Comparison of ENCODE assay signal across 18 cellular contexts in genomic region chr9:24698864-24699518, GRCh38.
A peak's percentile ranks its signal among the peaks of the same experiment; 100 is the strongest.
DNase-seq lines count a peak whose midpoint lies in the region; ATAC-seq and TF ChIP-seq lines count a peak whose summit lies in the region.
"Had no signal": no experiment of that assay in that cellular context is flagged by ENCODE, and none has a peak within 500 bp of the region (broad histone marks: within the 10 kb centered on the region; RNA-seq: fewer than 3 reads in every experiment).

No MANE protein-coding gene starts in this region.

- peaks cover 0 to 5% (median 0%) of the 10 kb centered on the region in 5 donors for H3K36me3 Mint-ChIP-seq in naive thymus-derived CD4-positive, alpha-beta T cell
- H3K36me3 Mint-ChIP-seq: activated naive CD4-positive, alpha-beta T cell treated with anti-CD3 and anti-CD28 coated beads, Interleukin-2, amount 10 ng/mL, durations not matched to agents 7 days and 5 days had no signal

- H3K4me1 ChIP-seq in OCI-LY1 (ENCODE audit: insufficient read depth, low read length, severe bottlenecking) (peaks cover 8% of the 10 kb centered on the region), endocrine pancreas (ENCODE audit: control insufficient read depth, insufficient read depth, low read length) (no peaks in the 10 kb centered on the region)
- no peaks in the 10 kb centered on the region for H3K4me1 ChIP-seq in naive thymus-derived CD4-positive, alpha-beta T cell (ENCODE audit: control insufficient read depth in 2 of 2, insufficient read depth in 2 of 2, low read length in 2 of 2)
- H3K4me1 ChIP-seq: gastrocnemius medialis, right lobe of liver had no signal

- peaks cover 0 to 3% (median 0%) of the 10 kb centered on the region in 7 donors for H3K4me1 Mint-ChIP-seq in naive thymus-derived CD4-positive, alpha-beta T cell
- H3K4me1 Mint-ChIP-seq: activated naive CD4-positive, alpha-beta T cell treated with anti-CD3 and anti-CD28 coated beads, Interleukin-2, amount 10 ng/mL, durations not matched to agents 7 days and 5 days had no signal

- H3K27ac Mint-ChIP-seq in naive thymus-derived CD4-positive, alpha-beta T cell: no peak overlapping the region
- H3K27ac Mint-ChIP-seq: activated naive CD4-positive, alpha-beta T cell treated with anti-CD3 and anti-CD28 coated beads, Interleukin-2, amount 10 ng/mL, durations not matched to agents 7 days and 5 days had no signal

- H4K20me1 ChIP-seq in OCI-LY1 (ENCODE audit: insufficient read depth, low read length): no peaks in the 10 kb centered on the region

- no peaks in the 10 kb centered on the region for H3K27me3 Mint-ChIP-seq in naive thymus-derived CD4-positive, alpha-beta T cell
- H3K27me3 Mint-ChIP-seq: activated naive CD4-positive, alpha-beta T cell treated with anti-CD3 and anti-CD28 coated beads, Interleukin-2, amount 10 ng/mL, durations not matched to agents 7 days and 5 days had no signal

- DNase-seq in cerebellar cortex (ENCODE audit: low spot score): no peak
- no peak for DNase-seq in naive thymus-derived CD4-positive, alpha-beta T cell
- DNase-seq in substantia nigra (lab: John Stamatoyannopoulos, UW): no peak
- DNase-seq: activated naive CD4-positive, alpha-beta T cell treated with anti-CD3 and anti-CD28 coated beads, Interleukin-2, amount 10 ng/mL, durations not matched to agents 7 days and 5 days; gastrocnemius medialis; H7; Karpas-422; NCI-H2029 treated with DMSO at 0.1 percent for 48 hours; NCI-H82; right lobe of liver; SK-N-SH; stimulated activated CD4-positive, alpha-beta T cell treated with anti-CD3 and anti-CD28 coated beads, Interleukin-4, amount 100 ng/mL, for 24 hours had no signal

- peak overlapping the region; percentile 69 for H3K4me2 ChIP-seq in OCI-LY1 (ENCODE audit: low read length)
- H3K4me2 ChIP-seq: SK-N-SH had no signal

- ATAC-seq in HG02610 (IDR thresholded peaks at IDR 0.05; ENCODE audit: unreplicated experiment) (peak; percentile 51), GM21576 (IDR thresholded peaks at IDR 0.05; ENCODE audit: unreplicated experiment) (no peak)
- ATAC-seq in naive thymus-derived CD4-positive, alpha-beta T cell: no peak
- ATAC-seq: gastrocnemius medialis, right lobe of liver had no signal

- H3K9ac ChIP-seq in OCI-LY1 (ENCODE audit: low read length) (no peak overlapping the region), endocrine pancreas (ENCODE audit: control insufficient read depth, insufficient read depth, low read length) (no peak overlapping the region)
- H3K9ac ChIP-seq: SK-N-SH had no signal

- H3K27ac ChIP-seq in 22Rv1 (no peak overlapping the region), OCI-LY1 (ENCODE audit: low read depth, low read length, poor library complexity, severe bottlenecking) (no peak overlapping the region), substantia nigra (ENCODE audit: low read depth, low read length, poor library complexity, severe bottlenecking) (no peak overlapping the region)
- H3K27ac ChIP-seq in naive thymus-derived CD4-positive, alpha-beta T cell (ENCODE audit: low read depth, low read length): no peak overlapping the region
- H3K27ac ChIP-seq: gastrocnemius medialis, neutrophil, right lobe of liver had no signal

- no peaks in the 10 kb centered on the region for H3K9me2 ChIP-seq in OCI-LY1 (ENCODE audit: low read depth, low read length)
- H3K9me2 ChIP-seq: SK-N-SH had no signal

- peak; percentile 24 for TF ChIP-seq CTCF in 22Rv1 (IDR thresholded peaks at IDR 0.05)
- TF ChIP-seq CTCF in OCI-LY1 (IDR thresholded peaks at IDR 0.05; ENCODE audit: low read length): peak; percentile 29; the same call in 1 of the 2 replicates

- no peaks in the 10 kb centered on the region; the same call in 1 of the 2 replicates for H3F3A ChIP-seq in OCI-LY1 (ENCODE audit: insufficient read depth, low read length)

- peak overlapping the region in 2 of 10 donors; percentile 2 to 61 for H3K4me3 Mint-ChIP-seq in naive thymus-derived CD4-positive, alpha-beta T cell
- H3K4me3 Mint-ChIP-seq: activated naive CD4-positive, alpha-beta T cell treated with anti-CD3 and anti-CD28 coated beads, Interleukin-2, amount 10 ng/mL, durations not matched to agents 7 days and 5 days had no signal

- H3K27me3 ChIP-seq in OCI-LY1 (ENCODE audit: insufficient read depth, low read length): no peaks in the 10 kb centered on the region
- H3K27me3 ChIP-seq in endocrine pancreas (ENCODE audit: control insufficient read depth, insufficient read depth, low read length): no peaks in the 10 kb centered on the region
- no peaks in the 10 kb centered on the region for H3K27me3 ChIP-seq in naive thymus-derived CD4-positive, alpha-beta T cell (ENCODE audit: control insufficient read depth in 2 of 2, insufficient read depth in 2 of 2, low read length in 2 of 2)
- H3K27me3 ChIP-seq: gastrocnemius medialis, neutrophil, right lobe of liver had no signal

- CTCF ChIA-PET in naive thymus-derived CD4-positive, alpha-beta T cell (lab: Charles Lee): no interaction called here

- POLR2A ChIA-PET in naive thymus-derived CD4-positive, alpha-beta T cell (lab: Charles Lee): no interaction called here

- H3K9me3 ChIP-seq in OCI-LY1 (ENCODE audit: low read length): no peaks in the 10 kb centered on the region
- no peaks in the 10 kb centered on the region for H3K9me3 ChIP-seq in endocrine pancreas (ENCODE audit: control insufficient read depth, low read length)
- no peaks in the 10 kb centered on the region for H3K9me3 ChIP-seq in naive thymus-derived CD4-positive, alpha-beta T cell (ENCODE audit: control insufficient read depth in 2 of 3, low read length in 3 of 3)
- H3K9me3 ChIP-seq: gastrocnemius medialis, neutrophil, right lobe of liver had no signal

- H3K4me3 ChIP-seq in OCI-LY1 (ENCODE audit: low read depth, low read length, poor library complexity, severe bottlenecking) (peak overlapping the region; percentile 41), endocrine pancreas (ENCODE audit: control insufficient read depth, insufficient read depth, low read length) (peak overlapping the region; percentile 52)
- no peak overlapping the region for H3K4me3 ChIP-seq in naive thymus-derived CD4-positive, alpha-beta T cell (ENCODE audit: low read length)
- H3K4me3 ChIP-seq: gastrocnemius medialis, right lobe of liver had no signal

- H3K36me3 ChIP-seq in OCI-LY1 (ENCODE audit: insufficient read depth, low read length) (no peaks in the 10 kb centered on the region), endocrine pancreas (ENCODE audit: control insufficient read depth, insufficient read depth, low read length) (no peaks in the 10 kb centered on the region)
- H3K36me3 ChIP-seq in naive thymus-derived CD4-positive, alpha-beta T cell (ENCODE audit: control insufficient read depth in 2 of 3, insufficient read depth in 3 of 3, low read length in 3 of 3): no peaks in the 10 kb centered on the region
- H3K36me3 ChIP-seq: gastrocnemius medialis, neutrophil, right lobe of liver had no signal

- H2AFZ ChIP-seq in OCI-LY1 (ENCODE audit: low read length): peak overlapping the region; percentile 99

- H3K79me2 ChIP-seq in OCI-LY1 (ENCODE audit: insufficient read depth, low read length): no peaks in the 10 kb centered on the region

- H3K9me3 Mint-ChIP-seq in naive thymus-derived CD4-positive, alpha-beta T cell: peaks cover 0 to 31% (median 10%) of the 10 kb centered on the region in 11 donors

- intact Hi-C loops in naive thymus-derived CD4-positive, alpha-beta T cell (cut with micrococcal nuclease): loop anchor here in 1 of 2 donors (10.0 kb wide), 1 partner anchor 64 kb away; no protein-coding TSS in a partner anchor
